18 cellular contexts compared by ENCODE assay signal in genomic region chr1:209800984-209801834, GRCh38. TPM values are rescaled to one million over a fixed set of nuclear protein-coding genes. Genes with fewer than 3 reads are reported as not detected.
DNase-seq lines count a peak whose midpoint lies in the region; ATAC-seq, FAIRE-seq and TF ChIP-seq lines count a peak whose summit lies in the region.
"Had no signal": no experiment of that assay in that cellular context is flagged by ENCODE, and none has a peak within 500 bp of the region (broad histone marks: within the 10 kb centered on the region; RNA-seq: fewer than 3 reads in every experiment).

No MANE protein-coding gene starts in this region.

- H4K20me1 ChIP-seq in GM23248 (ENCODE audit: insufficient read depth) (no peaks in the 10 kb centered on the region), astrocyte (ENCODE audit: insufficient read depth, low read length) (no peaks in the 10 kb centered on the region)

- H3K27ac ChIP-seq in GM23248, result no peak overlapping the region
- no peak overlapping the region for H3K27ac ChIP-seq in astrocyte (ENCODE audit: low read depth, low read length)
- H3K27ac ChIP-seq: ovary had no signal

- peak overlapping the region; percentile 21 for H3K27ac Mint-ChIP-seq in astrocyte (ENCODE audit: unreplicated experiment)
- no peak overlapping the region for H3K27ac Mint-ChIP-seq in activated CD8-positive, alpha-beta memory T cell treated with anti-CD3 and anti-CD28 coated beads, Interleukin-2, amount 10 ng/mL, durations not matched to agents 7 days and 5 days

- no peaks in the 10 kb centered on the region for H3K27me3 Mint-ChIP-seq in astrocyte (ENCODE audit: low read depth, unreplicated experiment)
- H3K27me3 Mint-ChIP-seq in activated CD8-positive, alpha-beta memory T cell treated with anti-CD3 and anti-CD28 coated beads, Interleukin-2, amount 10 ng/mL, durations not matched to agents 7 days and 5 days, result peaks cover 9% of the 10 kb centered on the region

- FAIRE-seq in astrocyte (lab: Jason Lieb, UNC), result no peak
- FAIRE-seq: GM12891 had no signal

- 30 to 44% methylated on average over 5 of the region's 5 CpGs for WGBS in GM23248 (ENCODE audit: low coverage in 1 of 2, low lambda C conversion rate in 2 of 2, missing lambda C conversion rate in 2 of 2), 2 experiments

- in situ Hi-C loops in GM23248 (cut with MboI), result no loop called here

- H3K9me2 ChIP-seq in GM23248 (ENCODE audit: insufficient read depth), result no peaks in the 10 kb centered on the region

- no peak overlapping the region for H3K4me3 Mint-ChIP-seq in astrocyte (ENCODE audit: unreplicated experiment)
- no peak overlapping the region for H3K4me3 Mint-ChIP-seq in activated CD8-positive, alpha-beta memory T cell treated with anti-CD3 and anti-CD28 coated beads, Interleukin-2, amount 10 ng/mL, durations not matched to agents 7 days and 5 days

- TF ChIP-seq CTCF in astrocyte (IDR thresholded peaks at IDR 0.05; ENCODE audit: insufficient read depth, low read depth, low read length), result no peak

- ATAC-seq in left cardiac atrium (peak in 1 of 2 donors; percentile 12), sciatic nerve (peak; percentile 94), HG03520 (IDR thresholded peaks at IDR 0.05; ENCODE audit: unreplicated experiment) (no peak)
- no peak for ATAC-seq in activated CD8-positive, alpha-beta memory T cell treated with anti-CD3 and anti-CD28 coated beads, Interleukin-2, amount 10 ng/mL, durations not matched to agents 7 days and 5 days
- ATAC-seq: PC-3 had no signal

- H2AFZ ChIP-seq in GM23248 (no peak overlapping the region), astrocyte (ENCODE audit: low read depth, low read length) (no peak overlapping the region)

- no peaks in the 10 kb centered on the region for H3K79me2 ChIP-seq in GM23248 (ENCODE audit: insufficient read depth)
- H3K79me2 ChIP-seq in astrocyte (ENCODE audit: insufficient read depth, low read length), result no peaks in the 10 kb centered on the region

- CTCF ChIA-PET in activated CD8-positive, alpha-beta memory T cell treated with anti-CD3 and anti-CD28 coated beads, Interleukin-2, amount 10 ng/mL, durations not matched to agents 7 days and 5 days (lab: Charles Lee), result interaction anchor here (0.9 to 1.0 kb wide), 3 partner anchors 22 to 232 kb away, joined by 3 read pairs; no protein-coding TSS in a partner anchor

- H3K36me3 Mint-ChIP-seq in astrocyte (ENCODE audit: low read depth, unreplicated experiment), result peaks cover 11% of the 10 kb centered on the region
- no peaks in the 10 kb centered on the region for H3K36me3 Mint-ChIP-seq in activated CD8-positive, alpha-beta memory T cell treated with anti-CD3 and anti-CD28 coated beads, Interleukin-2, amount 10 ng/mL, durations not matched to agents 7 days and 5 days
- H3K36me3 Mint-ChIP-seq: brain had no signal

- no peaks in the 10 kb centered on the region for H3K27me3 ChIP-seq in GM23248 (replicated peaks; ENCODE audit: insufficient read depth)
- no peaks in the 10 kb centered on the region for H3K27me3 ChIP-seq in astrocyte (ENCODE audit: insufficient read depth, low read length)
- H3K27me3 ChIP-seq: ovary had no signal

- intact Hi-C loops in left cardiac atrium (cut with DNase I), result no loop called here
- intact Hi-C loops in sciatic nerve (cut with DNase I), result no loop called here

- peaks cover 20% of the 10 kb centered on the region for H3K4me1 Mint-ChIP-seq in astrocyte (ENCODE audit: low read depth, unreplicated experiment)
- peaks cover 12% of the 10 kb centered on the region for H3K4me1 Mint-ChIP-seq in activated CD8-positive, alpha-beta memory T cell treated with anti-CD3 and anti-CD28 coated beads, Interleukin-2, amount 10 ng/mL, durations not matched to agents 7 days and 5 days

- DNase-seq in GM23248 (peak; percentile 37), astrocyte (ENCODE audit: low read depth) (peak; percentile 59), left cardiac atrium (peak; percentile 35), sciatic nerve (ENCODE audit: low spot score) (peak; percentile 82), SIG-M5 treated with dmso at 0.1 percent for 504 hours (lab: John Stamatoyannopoulos, UW; ENCODE audit: unreplicated experiment) (no peak), NCI-H187 treated with DMSO at 0.1 percent for 48 hours (lab: John Stamatoyannopoulos, UW) (no peak)
- no peak for DNase-seq in activated CD8-positive, alpha-beta memory T cell treated with anti-CD3 and anti-CD28 coated beads, Interleukin-2, amount 10 ng/mL, durations not matched to agents 7 days and 5 days
- DNase-seq: activated CD4-positive, alpha-beta T cell treated with anti-CD3 and anti-CD28 coated beads, Interleukin-2, amount 50 U/mL, for 1 hour; AML-193; DMS79; mesendoderm; PC-3; stimulated activated CD4-positive, alpha-beta T cell treated with anti-CD3 and anti-CD28 coated beads, Interleukin-1b, Interleukin-23, amount 100 ng/mL, for 48 hours had no signal

- H3K9me3 ChIP-seq in GM23248 (ENCODE audit: low read depth) (no peaks in the 10 kb centered on the region), astrocyte (ENCODE audit: insufficient read depth, low read depth, low read length) (no peaks in the 10 kb centered on the region)
- H3K9me3 ChIP-seq: HAP-1 had no signal

- H3K4me3 ChIP-seq in GM23248 (no peak overlapping the region), astrocyte (ENCODE audit: insufficient read depth, low read depth, low read length) (no peak overlapping the region)
- H3K4me3 ChIP-seq: HAP-1, ovary had no signal

- H3K36me3 ChIP-seq in GM23248 (ENCODE audit: low read depth), result no peaks in the 10 kb centered on the region
- no peaks in the 10 kb centered on the region for H3K36me3 ChIP-seq in astrocyte (ENCODE audit: insufficient read depth, low read length)
- H3K36me3 ChIP-seq: HAP-1, ovary had no signal

- no peaks in the 10 kb centered on the region for H3F3A ChIP-seq in GM23248 (ENCODE audit: insufficient read depth)

- H3K4me2 ChIP-seq in GM23248 (ENCODE audit: unreplicated experiment) (no peak overlapping the region), astrocyte (ENCODE audit: low read length) (no peak overlapping the region)

- peaks cover 2% of the 10 kb centered on the region for H3K9me3 Mint-ChIP-seq in astrocyte (ENCODE audit: unreplicated experiment)
- no peaks in the 10 kb centered on the region for H3K9me3 Mint-ChIP-seq in activated CD8-positive, alpha-beta memory T cell treated with anti-CD3 and anti-CD28 coated beads, Interleukin-2, amount 10 ng/mL, durations not matched to agents 7 days and 5 days (ENCODE audit: low read depth)

- no peak overlapping the region for H3K9ac ChIP-seq in GM23248
- H3K9ac ChIP-seq in astrocyte (ENCODE audit: low read length), result no peak overlapping the region

- H3K4me1 ChIP-seq in GM23248 (ENCODE audit: insufficient read depth) (peaks cover 16% of the 10 kb centered on the region), astrocyte (ENCODE audit: insufficient read depth, low read length) (peaks cover 6% of the 10 kb centered on the region)
- H3K4me1 ChIP-seq: HAP-1 had no signal

RNA-seq across cellular contexts. Expression of gene IRF6, which starts 4.7 kb away (rescaled TPM):
- total RNA-seq in GM23248 (2014; rRNA removed; shearing (Covaris generic)), result 1.3 and 1.6 TPM in 2 replicates
- polyA plus RNA-seq in GM23248 (2016; fragmentation: Nextera tagmentation; extraction: Ambion mirVana), result 0.84 and 0.86 TPM in 2 replicates
- total RNA-seq in astrocyte (16.2 and 21.2 TPM in 2 replicates), left cardiac atrium (10 to 100 TPM; 20.7 to 21.8 TPM), sciatic nerve (1.8 TPM)
- total RNA-seq in activated CD8-positive, alpha-beta memory T cell treated with anti-CD3 and anti-CD28 coated beads, Interleukin-2, amount 10 ng/mL, durations not matched to agents 7 days and 5 days, result 1 to 10 TPM; 1.3 to 1.7 TPM

RNA-seq across cellular contexts. Expression of gene C1orf74, which starts 16.9 kb away (rescaled TPM):
- 2.1 and 2.3 TPM in 2 replicates for total RNA-seq in GM23248 (2014; rRNA removed; shearing (Covaris generic))
- polyA plus RNA-seq in GM23248 (2016; fragmentation: Nextera tagmentation; extraction: Ambion mirVana), result 1.4 and 1.5 TPM in 2 replicates
- 2.2 and 2.6 TPM in 2 replicates for total RNA-seq in astrocyte
- 1 to 10 TPM; 1.8 to 1.9 TPM for total RNA-seq in left cardiac atrium
- total RNA-seq in sciatic nerve, result 1.5 TPM
- 1 to 10 TPM; 2.8 to 3.0 TPM for total RNA-seq in activated CD8-positive, alpha-beta memory T cell treated with anti-CD3 and anti-CD28 coated beads, Interleukin-2, amount 10 ng/mL, durations not matched to agents 7 days and 5 days

RNA-seq across cellular contexts. Expression of gene UTP25, which starts 26.6 kb away (rescaled TPM):
- 12.2 and 16.8 TPM in 2 replicates for total RNA-seq in GM23248 (2014; rRNA removed; shearing (Covaris generic))
- 9.5 TPM in 2 replicates for polyA plus RNA-seq in GM23248 (2016; fragmentation: Nextera tagmentation; extraction: Ambion mirVana)
- total RNA-seq in astrocyte (7.0 and 7.4 TPM in 2 replicates), left cardiac atrium (1 to 10 TPM; 3.0 to 4.4 TPM), sciatic nerve (7.7 TPM)
- 1 to 10 TPM; 4.7 to 9.7 TPM for total RNA-seq in activated CD8-positive, alpha-beta memory T cell treated with anti-CD3 and anti-CD28 coated beads, Interleukin-2, amount 10 ng/mL, durations not matched to agents 7 days and 5 days

RNA-seq across cellular contexts. Expression of gene TRAF3IP3, which starts 45.4 kb away (rescaled TPM):
- not detected in 2 replicates for total RNA-seq in GM23248 (2014; rRNA removed; shearing (Covaris generic))
- 0.25 TPM in 1 of 2 replicates, not detected in the other for polyA plus RNA-seq in GM23248 (2016; fragmentation: Nextera tagmentation; extraction: Ambion mirVana)
- total RNA-seq in astrocyte (not detected in 2 replicates), left cardiac atrium (1 to 10 TPM; 1.3 to 2.7 TPM), sciatic nerve (8.3 TPM)
- total RNA-seq in activated CD8-positive, alpha-beta memory T cell treated with anti-CD3 and anti-CD28 coated beads, Interleukin-2, amount 10 ng/mL, durations not matched to agents 7 days and 5 days, result 100 to 1,000 TPM; 351 to 406 TPM
- total RNA-seq: PC-3 had no signal

Comparison
In these comparisons a context has a peak if more than half of its experiments do, and no peak if none do; other contexts are left out.
1. DNase-seq: peak in GM23248 (single experiment), astrocyte (single experiment), left cardiac atrium (single experiment) and sciatic nerve (single experiment); none in activated CD8-positive, alpha-beta memory T cell treated with anti-CD3 and anti-CD28 coated beads, Interleukin-2, amount 10 ng/mL, durations not matched to agents 7 days and 5 days (single experiment), SIG-M5 treated with dmso at 0.1 percent for 504 hours (single experiment) and NCI-H187 treated with DMSO at 0.1 percent for 48 hours (single experiment).